ENCODE assay signal across 11 cellular contexts in genomic region chr20:57481281-57481711, GRCh38. TPM values are rescaled to one million over a fixed set of nuclear protein-coding genes. Genes with fewer than 3 reads are reported as not detected.
A peak's percentile ranks its signal among the peaks of the same experiment; 100 is the strongest.
DNase-seq lines count a peak whose midpoint lies in the region; ATAC-seq, FAIRE-seq and TF ChIP-seq lines count a peak whose summit lies in the region.
"Had no signal": no experiment of that assay in that cellular context is flagged by ENCODE, and none has a peak within 500 bp of the region (broad histone marks: within the 10 kb centered on the region; RNA-seq: fewer than 3 reads in every experiment).

No MANE protein-coding gene starts in this region.

- peak overlapping the region; percentile 22 for H3K4me3 ChIP-seq in GM12875 (ENCODE audit: low read depth, low read length)
- H3K4me3 ChIP-seq in kidney (ENCODE audit: low read length in 2 of 2): no peak overlapping the region
- H3K4me3 ChIP-seq: colonic mucosa had no signal

- FAIRE-seq in kidney (lab: Jason Lieb, UNC): no peak

- H3K4me1 ChIP-seq in kidney (ENCODE audit: control insufficient read depth in 1 of 2, insufficient read depth in 1 of 2, low read depth in 1 of 2, low read length in 2 of 2): no peaks in the 10 kb centered on the region
- H3K4me1 ChIP-seq: colonic mucosa had no signal

- intact Hi-C loops in kidney (cut with DNase I): no loop called here

- POLR2A ChIA-PET in HEK293T (lab: Yijun Ruan, JAX): no interaction called here

- CTCF ChIA-PET in HEK293T (lab: Yijun Ruan, JAX): no interaction called here

- no peaks in the 10 kb centered on the region for H3K36me3 ChIP-seq in kidney (ENCODE audit: control insufficient read depth in 1 of 2, insufficient read depth in 2 of 2, low read length in 2 of 2)
- H3K36me3 ChIP-seq: colonic mucosa had no signal

- no peaks in the 10 kb centered on the region for H3K9me3 ChIP-seq in kidney (ENCODE audit: control insufficient read depth in 1 of 2, low read length in 2 of 2)
- H3K9me3 ChIP-seq: colonic mucosa had no signal

- ATAC-seq in GM21515 (IDR thresholded peaks at IDR 0.05; ENCODE audit: unreplicated experiment) (peak; percentile 26), HG03521 (IDR thresholded peaks at IDR 0.05; ENCODE audit: unreplicated experiment) (peak; percentile 28)

- H3K27ac ChIP-seq in kidney (ENCODE audit: low read depth in 2 of 2, low read length in 2 of 2): no peak overlapping the region
- H3K27ac ChIP-seq: colonic mucosa had no signal

- TF ChIP-seq CTCF in GM12875 (IDR thresholded peaks at IDR 0.05; ENCODE audit: borderline replicate concordance, insufficient read depth, low read depth, low read length) (no peak), kidney (IDR thresholded peaks at IDR 0.05; ENCODE audit: borderline replicate concordance, extremely low read depth, insufficient read depth) (no peak)

- peak; percentile 49 for DNase-seq in kidney
- no peak for DNase-seq in SW 1271 (lab: John Stamatoyannopoulos, UW)
- no peak for DNase-seq in foreskin melanocyte
- DNase-seq in NCI-H146 treated with DMSO at 0.1 percent for 48 hours (lab: John Stamatoyannopoulos, UW; ENCODE audit: unreplicated experiment): no peak
- no peak for DNase-seq in HEK293T (ENCODE audit: extremely low spot score)
- DNase-seq: colonic mucosa, EL, kidney glomerular epithelial cell had no signal

- H3K9ac ChIP-seq in kidney (ENCODE audit: low read length in 2 of 2): no peak overlapping the region

TF ChIP-seq in HEK293T, 16 proteins besides CTCF, POLR2A, EP300 and RAD21:
- TF ChIP-seq BHLHE40 (IDR thresholded peaks at IDR 0.05; ENCODE audit: borderline replicate concordance): no peak
- no peak for TF ChIP-seq L3MBTL2 (conservative IDR thresholded peaks at IDR 0.05)
- TF ChIP-seq ZNF384 (IDR thresholded peaks at IDR 0.05): no peak
- TF ChIP-seq SUZ12 (IDR thresholded peaks at IDR 0.05): no peak
- TF ChIP-seq LEF1 (IDR thresholded peaks at IDR 0.05; ENCODE audit: borderline replicate concordance): no peak
- no peak for TF ChIP-seq FOXA1 (IDR thresholded peaks at IDR 0.05)
- TF ChIP-seq ELF4 (IDR thresholded peaks at IDR 0.05): no peak
- TF ChIP-seq HDGF (IDR thresholded peaks at IDR 0.05; ENCODE audit: borderline replicate concordance): no peak
- TF ChIP-seq TARDBP (IDR thresholded peaks at IDR 0.05): no peak
- TF ChIP-seq FOXK2 (IDR thresholded peaks at IDR 0.05): no peak
- no peak for TF ChIP-seq SP1 (IDR thresholded peaks at IDR 0.05)
- no peak for TF ChIP-seq PKNOX1 (IDR thresholded peaks at IDR 0.05)
- TF ChIP-seq FOXM1 (IDR thresholded peaks at IDR 0.05; ENCODE audit: borderline replicate concordance): no peak
- no peak for TF ChIP-seq NFRKB (IDR thresholded peaks at IDR 0.05)
- TF ChIP-seq CTBP1 (IDR thresholded peaks at IDR 0.05; ENCODE audit: borderline replicate concordance): no peak
- TF ChIP-seq ARNT (IDR thresholded peaks at IDR 0.05): no peak

RNA-seq across cellular contexts. Expression of gene CTCFL, which starts 43.6 kb away (rescaled TPM):
- total RNA-seq in kidney: not detected
- polyA plus RNA-seq in kidney (ENCODE audit: insufficient read depth, low read depth, low replicate concordance): not detected
